ENCODE assay signal across 8 cellular contexts in the genomic region with DNA sequence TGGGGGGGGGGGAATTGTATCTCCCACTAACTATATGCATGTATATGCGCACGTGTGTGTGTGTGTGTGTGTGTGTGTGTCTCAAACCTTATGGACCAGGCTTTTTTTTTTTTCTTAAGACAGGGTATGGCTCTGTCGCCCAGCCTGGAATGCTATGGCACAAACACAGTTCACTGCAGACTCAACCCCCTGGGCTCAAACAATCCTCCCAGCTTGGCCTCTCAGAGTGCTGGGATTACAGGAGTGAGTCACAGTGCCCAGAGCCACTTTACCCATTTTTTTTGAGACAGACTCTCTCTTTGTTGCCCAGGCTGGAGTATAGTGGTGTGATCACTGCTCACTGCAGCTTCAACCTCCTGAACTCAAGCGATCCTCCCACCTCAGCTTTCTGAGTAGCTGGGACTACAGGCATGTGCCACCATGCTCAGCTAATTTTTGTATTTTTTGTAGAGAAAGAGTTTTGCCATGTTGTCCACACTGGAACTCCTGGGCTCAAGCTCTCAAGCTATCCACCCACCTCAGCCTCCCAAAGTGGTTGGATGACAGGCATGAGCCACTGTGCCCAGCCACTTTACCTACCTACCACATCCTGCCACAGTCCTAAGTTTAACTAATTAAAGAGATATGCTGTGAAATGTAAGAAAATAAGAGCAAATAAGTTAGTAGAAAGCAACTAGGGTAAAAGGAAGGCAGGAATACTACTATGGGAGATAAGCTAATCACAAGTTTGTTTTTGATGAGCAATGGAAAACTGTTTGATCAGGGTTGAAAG. TPM values are rescaled to one million over a fixed set of nuclear protein-coding genes. Genes with fewer than 3 reads are reported as not detected.
DNase-seq lines count a peak whose midpoint lies in the region; ATAC-seq and TF ChIP-seq lines count a peak whose summit lies in the region.

No MANE protein-coding gene starts in this region.

- H3K36me3 Mint-ChIP-seq in activated T-cell treated with anti-CD3 and anti-CD28 coated beads, Interleukin-2, amount 50 U/mL, for 4 hours (ENCODE audit: insufficient read depth) = peaks cover 11% of the 10 kb centered on the region

- H3K9me3 Mint-ChIP-seq in activated T-cell treated with anti-CD3 and anti-CD28 coated beads, Interleukin-2, amount 50 U/mL, for 4 hours = no peaks in the 10 kb centered on the region
- H3K9me3 Mint-ChIP-seq in stimulated activated naive CD8-positive, alpha-beta T cell treated with anti-CD3 and anti-CD28 coated beads, Interleukin-15, amount 100 ng/mL, for 72 hours = no peaks in the 10 kb centered on the region

- H3K27me3 Mint-ChIP-seq in activated T-cell treated with anti-CD3 and anti-CD28 coated beads, Interleukin-2, amount 50 U/mL, for 4 hours (ENCODE audit: low read depth) = no peaks in the 10 kb centered on the region
- H3K27me3 Mint-ChIP-seq in stimulated activated naive CD8-positive, alpha-beta T cell treated with anti-CD3 and anti-CD28 coated beads, Interleukin-15, amount 100 ng/mL, for 72 hours = no peaks in the 10 kb centered on the region

- H3K27ac ChIP-seq in VCaP (peak overlapping the region; percentile 87), foreskin keratinocyte (peak overlapping the region; percentile 73)

- peak overlapping the region; percentile 96 for H3K4me3 Mint-ChIP-seq in activated T-cell treated with anti-CD3 and anti-CD28 coated beads, Interleukin-2, amount 50 U/mL, for 4 hours
- peak overlapping the region; percentile 91 to 98 for H3K4me3 Mint-ChIP-seq in stimulated activated naive CD8-positive, alpha-beta T cell treated with anti-CD3 and anti-CD28 coated beads, Interleukin-15, amount 100 ng/mL, for 72 hours

- DNase-seq in activated T-cell treated with anti-CD3 and anti-CD28 coated beads, Interleukin-2, amount 50 U/mL, for 4 hours = no peak
- DNase-seq in activated T-cell treated with anti-CD3 and anti-CD28 coated beads for 4 hours (no peak), foreskin keratinocyte (peak; percentile 66 to 83), NAMALWA (ENCODE audit: low spot score) (no peak), iPS-NIHi11 (ENCODE audit: low spot score) (no peak), COLO668 (lab: John Stamatoyannopoulos, UW; ENCODE audit: unreplicated experiment) (no peak)
- DNase-seq in stimulated activated naive CD8-positive, alpha-beta T cell treated with anti-CD3 and anti-CD28 coated beads, Interleukin-15, amount 100 ng/mL, for 72 hours = peak; percentile 6 to 11

- H3K27me3 ChIP-seq in foreskin keratinocyte = no peaks in the 10 kb centered on the region

- no peak for TF ChIP-seq CTCF in VCaP (conservative IDR thresholded peaks at IDR 0.05)
- TF ChIP-seq CTCF in foreskin keratinocyte (conservative IDR thresholded peaks at IDR 0.05) = no peak

- peak overlapping the region in 1 of 2 donors; percentile 78 for H3K27ac Mint-ChIP-seq in stimulated activated naive CD8-positive, alpha-beta T cell treated with anti-CD3 and anti-CD28 coated beads, Interleukin-15, amount 100 ng/mL, for 72 hours

- H3K4me1 Mint-ChIP-seq in activated T-cell treated with anti-CD3 and anti-CD28 coated beads, Interleukin-2, amount 50 U/mL, for 4 hours (ENCODE audit: low read depth) = peaks cover 45% of the 10 kb centered on the region
- H3K4me1 Mint-ChIP-seq in stimulated activated naive CD8-positive, alpha-beta T cell treated with anti-CD3 and anti-CD28 coated beads, Interleukin-15, amount 100 ng/mL, for 72 hours = peaks cover 33% of the 10 kb centered on the region

- ATAC-seq in activated T-cell treated with anti-CD3 and anti-CD28 coated beads, Interleukin-2, amount 50 U/mL, for 4 hours = no peak
- ATAC-seq in foreskin keratinocyte = peak; percentile 51
- ATAC-seq in stimulated activated naive CD8-positive, alpha-beta T cell treated with anti-CD3 and anti-CD28 coated beads, Interleukin-15, amount 100 ng/mL, for 72 hours = no peak

- peaks cover 5% of the 10 kb centered on the region for H3K4me1 ChIP-seq in foreskin keratinocyte

RNA-seq across cellular contexts. Expression of gene ZMYM5, which starts 2.4 kb away (rescaled TPM):
- total RNA-seq in activated T-cell treated with anti-CD3 and anti-CD28 coated beads, Interleukin-2, amount 50 U/mL, for 4 hours = 1 to 10 TPM; 6.7 to 9.2 (median 7.6) TPM
- 7.9 and 9.2 TPM in 2 replicates for total RNA-seq in foreskin keratinocyte
- 5.5 and 5.8 TPM in 2 replicates for polyA plus RNA-seq in foreskin keratinocyte

Comparison
In these comparisons a context has a peak if more than half of its experiments do, and no peak if none do; other contexts are left out.
1. DNase-seq: peak in foreskin keratinocyte (2 of 2) and stimulated activated naive CD8-positive, alpha-beta T cell treated with anti-CD3 and anti-CD28 coated beads, Interleukin-15, amount 100 ng/mL, for 72 hours (2 of 2); none in activated T-cell treated with anti-CD3 and anti-CD28 coated beads, Interleukin-2, amount 50 U/mL, for 4 hours (single experiment), activated T-cell treated with anti-CD3 and anti-CD28 coated beads for 4 hours (single experiment), NAMALWA (single experiment), iPS-NIHi11 (single experiment) and COLO668 (single experiment).